Comparison of ENCODE assay signal across 18 cellular contexts in genomic region chr6:133990321-133990720, GRCh38. TPM values are rescaled to one million over a fixed set of nuclear protein-coding genes. Genes with fewer than 3 reads are reported as not detected.
DNase-seq lines count a peak whose midpoint lies in the region; ATAC-seq, FAIRE-seq and TF ChIP-seq lines count a peak whose summit lies in the region.
"Had no signal": no experiment of that assay in that cellular context is flagged by ENCODE, and none has a peak within 500 bp of the region (broad histone marks: within the 10 kb centered on the region; RNA-seq: fewer than 3 reads in every experiment).

No MANE protein-coding gene starts in this region.

- intact Hi-C loops in PC-3 (cut with micrococcal nuclease) = no loop called here
- intact Hi-C loops in K562 (cut with micrococcal nuclease) = loop anchor here (5.0 kb wide), 1 partner anchor 72 kb away; no protein-coding TSS in a partner anchor

- H3K9me1 ChIP-seq in K562 (ENCODE audit: control insufficient read depth, insufficient read depth, low read length) = no peaks in the 10 kb centered on the region

- H3K4me3 ChIP-seq in PC-3 (ENCODE audit: low read length) (no peak overlapping the region), K562 (no peak overlapping the region), osteoblast (ENCODE audit: insufficient read depth, low read length) (no peak overlapping the region)
- H3K4me3 ChIP-seq: BLaER1 treated with 17β-estradiol and CSF1 and Interleukin-3, amounts not matched to agents 10 nM and 100 nM; GM12878; HAP-1 had no signal

- H4K20me1 ChIP-seq in PC-3 (ENCODE audit: low read length) (no peaks in the 10 kb centered on the region), K562 (replicated peaks; ENCODE audit: control insufficient read depth, insufficient read depth, low read length) (0 out of 2 replicates have a peak, but pooled peaks cover 4% of the 10 kb centered on the region), osteoblast (ENCODE audit: insufficient read depth, low read length) (no peaks in the 10 kb centered on the region)
- H4K20me1 ChIP-seq: BLaER1 treated with 17β-estradiol and CSF1 and Interleukin-3, amounts not matched to agents 10 nM and 100 nM had no signal

- H3K4me1 ChIP-seq in PC-3 (ENCODE audit: insufficient read depth, low read length) (peaks cover 41% of the 10 kb centered on the region), K562 (replicated peaks in 1 of 2; ENCODE audit: control insufficient read depth in 2 of 2, insufficient read depth in 2 of 2, low read length in 2 of 2) (peaks cover 7 to 31% of the 10 kb centered on the region in 2 experiments), osteoblast (ENCODE audit: insufficient read depth, low read length) (peaks cover 28% of the 10 kb centered on the region)

- no peak for DNase-seq in PC-3
- DNase-seq in K562 (ENCODE audit: extremely low read depth in 1 of 4, low spot score in 3 of 4) = no peak
- no peak for DNase-seq in Ammon's horn (ENCODE audit: low spot score)
- DNase-seq in osteoblast (ENCODE audit: insufficient read length, low spot score, missing footprints) = no peak
- DNase-seq: AML-193; Calu3; CD4-positive, alpha-beta T cell; DMS 273 treated with DMSO at 0.1 percent for 48 hours; HFFc6; KBM-7 had no signal

- H3K9ac ChIP-seq in PC-3 (ENCODE audit: low read length) = no peak overlapping the region; the same call in 1 of the 2 replicates
- H3K9ac ChIP-seq in K562 (ENCODE audit: insufficient read depth in 1 of 2, low read depth in 2 of 2, low read length in 2 of 2) = no peak overlapping the region
- H3K9ac ChIP-seq: BLaER1 treated with 17β-estradiol and CSF1 and Interleukin-3, amounts not matched to agents 10 nM and 100 nM had no signal

- TF ChIP-seq CTCF in C4-2B (conservative IDR thresholded peaks at IDR 0.05) (no peak), PC-3 (conservative IDR thresholded peaks at IDR 0.05; ENCODE audit: low read depth, low read length) (no peak), K562 (IDR thresholded peaks at IDR 0.05 in 2 of 3, conservative IDR thresholded peaks at IDR 0.05 in 1 of 3; ENCODE audit: insufficient read depth in 2 of 3, low read depth in 1 of 3, low read length in 3 of 3) (no peak), osteoblast (IDR thresholded peaks at IDR 0.05; ENCODE audit: extremely low read depth, low read depth, low read length) (no peak)

- in situ Hi-C loops in K562 (cut with MboI) = no loop called here

- H3K27me3 ChIP-seq in PC-3 (ENCODE audit: low read length) = no peaks in the 10 kb centered on the region
- no peaks in the 10 kb centered on the region for H3K27me3 ChIP-seq in K562 (ENCODE audit: control insufficient read depth in 2 of 2, insufficient read depth in 2 of 2, low read length in 2 of 2)
- no peaks in the 10 kb centered on the region for H3K27me3 ChIP-seq in osteoblast (ENCODE audit: insufficient read depth, low read length)
- H3K27me3 ChIP-seq: BLaER1 treated with 17β-estradiol and CSF1 and Interleukin-3, amounts not matched to agents 10 nM and 100 nM had no signal

- CTCF ChIA-PET in PC-3 (lab: Charles Lee) (interaction anchor here (1.8 kb wide), 1 partner anchor 74 kb away, joined by 5 read pairs; no protein-coding TSS in a partner anchor), K562 (lab: Yijun Ruan, JAX; ENCODE audit: low intra/inter-chr PET ratio) (no interaction called here)

- no peak for FAIRE-seq in K562 (lab: Jason Lieb, UNC)
- FAIRE-seq: GM12878, H1, HTR-8/SVneo had no signal

- H3K27ac ChIP-seq in C4-2B (peak overlapping the region; percentile 26; the same call in 1 of the 2 replicates), PC-3 (ENCODE audit: low read length) (peak overlapping the region; percentile 82), K562 (ENCODE audit: extremely low read depth, low read depth, low read length) (no peak overlapping the region), osteoblast (ENCODE audit: low read depth, low read length) (no peak overlapping the region)

- WGBS in K562 (ENCODE audit: insufficient coverage, low coverage, missing lambda C conversion rate) = 78% methylated on average over 1 of the region's 1 CpG

- no peak for ATAC-seq in PC-3
- no peak for ATAC-seq in K562
- ATAC-seq in GM21381 (IDR thresholded peaks at IDR 0.05; ENCODE audit: unreplicated experiment) = no peak
- no peak for ATAC-seq in GM19467 (IDR thresholded peaks at IDR 0.05; ENCODE audit: unreplicated experiment)
- ATAC-seq: GM12878 had no signal

- BruUV-seq in PC-3 (replicated peaks; lab: Mats Ljungman, UMichigan) (no TSS peak), K562 (replicated peaks; lab: Mats Ljungman, UMichigan) (no TSS peak)

- TF ChIP-seq RAD21 in K562 (CRISPR knock-in tag; conservative IDR thresholded peaks at IDR 0.05 in 1 of 2, IDR thresholded peaks at IDR 0.05 in 1 of 2) = no peak

- H3K79me2 ChIP-seq in PC-3 (ENCODE audit: low read length) (no peaks in the 10 kb centered on the region), K562 (ENCODE audit: control insufficient read depth, insufficient read depth, low read length) (no peaks in the 10 kb centered on the region), osteoblast (ENCODE audit: insufficient read depth, low read length) (no peaks in the 10 kb centered on the region)

- no peaks in the 10 kb centered on the region for H3K36me3 ChIP-seq in PC-3 (ENCODE audit: low read depth, low read length)
- H3K36me3 ChIP-seq in K562 (ENCODE audit: control insufficient read depth, insufficient read depth, low read length) = peaks cover 45% of the 10 kb centered on the region
- H3K36me3 ChIP-seq in osteoblast (ENCODE audit: insufficient read depth, low read length) = no peaks in the 10 kb centered on the region

- H3K9me3 ChIP-seq in PC-3 (ENCODE audit: low read length) = no peaks in the 10 kb centered on the region
- no peaks in the 10 kb centered on the region for H3K9me3 ChIP-seq in K562 (replicated peaks; ENCODE audit: control insufficient read depth, insufficient read depth, low read depth, low read length)
- H3K9me3 ChIP-seq in osteoblast (ENCODE audit: low read depth, low read length) = no peaks in the 10 kb centered on the region
- H3K9me3 ChIP-seq: BLaER1 treated with 17β-estradiol and CSF1 and Interleukin-3, amounts not matched to agents 10 nM and 100 nM; HAP-1 had no signal

- no peak for TF ChIP-seq EP300 in K562 (IDR thresholded peaks at IDR 0.05; ENCODE audit: low read length)

- TF ChIP-seq POLR2A in K562 (conservative IDR thresholded peaks at IDR 0.05) = no peak

- H3K9me2 ChIP-seq in PC-3 (replicated peaks; ENCODE audit: low read length) = no peaks in the 10 kb centered on the region

- H3K4me2 ChIP-seq in PC-3 (ENCODE audit: low read length) = 0 out of 2 replicates have a peak overlapping the region, but pooled peaks have one; percentile 53
- no peak overlapping the region for H3K4me2 ChIP-seq in K562 (ENCODE audit: insufficient read depth, low read length)
- no peak overlapping the region for H3K4me2 ChIP-seq in osteoblast (ENCODE audit: insufficient read depth, low read length)

- no peak overlapping the region for H2AFZ ChIP-seq in PC-3 (ENCODE audit: low read length)
- no peak overlapping the region for H2AFZ ChIP-seq in K562 (ENCODE audit: low read depth, low read length)
- H2AFZ ChIP-seq in osteoblast (ENCODE audit: low read length) = no peak overlapping the region

- H3F3A ChIP-seq in PC-3 (ENCODE audit: low read length, unreplicated experiment) = peaks cover 6% of the 10 kb centered on the region

- POLR2A ChIA-PET in PC-3 (lab: Charles Lee; ENCODE audit: unreplicated experiment) = no interaction called here
- POLR2A ChIA-PET in K562 (lab: Yijun Ruan, JAX) = interaction anchor here (0.6 to 5.6 kb wide), 8 partner anchors 9 to 111 kb away, joined by 3 to 58 read pairs (median 3); no protein-coding TSS in a partner anchor

TF ChIP-seq in K562, 482 proteins besides CTCF, POLR2A, EP300 and RAD21:
- peak; percentile 78 for TF ChIP-seq CEBPB (tag; IDR thresholded peaks at IDR 0.05)
- TF ChIP-seq RBM17 (IDR thresholded peaks at IDR 0.05; ENCODE audit: borderline replicate concordance, low read depth, low read length) = no peak
- TF ChIP-seq CEBPG (CRISPR knock-in tag; IDR thresholded peaks at IDR 0.05) = no peak
- peak; percentile 49 to 72; a peak in 3 of 4 replicates for TF ChIP-seq CEBPG (tag; conservative IDR thresholded peaks at IDR 0.05 in 1 of 2, IDR thresholded peaks at IDR 0.05 in 1 of 2)

RNA-seq across cellular contexts. Expression of gene TBPL1, which starts 37.3 kb away (rescaled TPM):
- 17.7 and 30.8 TPM in 2 replicates for total RNA-seq in PC-3 (2014; rRNA removed)
- 34.2 and 47.0 TPM in 2 replicates for total RNA-seq in K562 (2011; cell fraction: chromatin; rRNA removed; ENCODE audit: low replicate concordance)
- 15.3 and 15.9 TPM in 2 replicates for total RNA-seq in K562 (2011; cell fraction: nucleolus; rRNA removed)
- total RNA-seq in K562 (2011; cell fraction: nucleoplasm; rRNA removed) = 30.6 and 43.0 TPM in 2 replicates
- 78.1 and 103 TPM in 2 replicates for total RNA-seq in K562 (2014; rRNA removed)
- total RNA-seq in K562 (2014; rRNA removed; fragmentation: Illumina TruSeq; extraction: Trizol) = 130 and 152 TPM in 2 replicates
- 93.9 and 100 TPM in 2 replicates for total RNA-seq in K562 (2015; rRNA removed; fragmentation: Illumina TruSeq; extraction: Trizol)
- total RNA-seq in K562 (2021) = 117 and 122 TPM in 2 replicates
- 97.4 and 152 TPM in 2 replicates for polyA plus RNA-seq in K562 (2011; rRNA removed)
- polyA plus RNA-seq in K562 (2011; cell fraction: cytosol; rRNA removed) = 36.3 and 53.2 TPM in 2 replicates
- 72.5 and 93.1 TPM in 2 replicates for polyA plus RNA-seq in K562 (2011; cell fraction: nucleus; rRNA removed)
- 112 and 178 TPM in 2 replicates for polyA plus RNA-seq in K562 (2012)
- polyA plus RNA-seq in K562 (2014; fragmentation: Illumina TruSeq; extraction: Trizol) = 99.2 and 119 TPM in 2 replicates
- polyA plus RNA-seq in K562 (2014; fragmentation: Nextera tagmentation; extraction: Ambion mirVana) = 100 to 1,000 TPM; 107 to 147 TPM
- 105 and 172 TPM in 2 replicates for polyA plus RNA-seq in K562 (2014; rRNA removed)
- polyA minus RNA-seq in K562 (2011; rRNA and poly(A)+ RNA removed) = 67.4 and 91.3 TPM in 2 replicates
- polyA minus RNA-seq in K562 (2011; cell fraction: cytosol; rRNA and poly(A)+ RNA removed) = 29.2 and 63.0 TPM in 2 replicates
- polyA minus RNA-seq in K562 (2011; cell fraction: nucleus; rRNA and poly(A)+ RNA removed) = 16.3 and 20.2 TPM in 2 replicates
- total RNA-seq in osteoblast = 11.5 and 14.1 TPM in 2 replicates

Comparison
In these comparisons a context has a peak if more than half of its experiments do, and no peak if none do; other contexts are left out.
1. H3K27ac ChIP-seq: peak in C4-2B (single experiment) and PC-3 (single experiment); none in K562 (single experiment) and osteoblast (single experiment).